17 cellular contexts compared by ENCODE assay signal in the genomic region with DNA sequence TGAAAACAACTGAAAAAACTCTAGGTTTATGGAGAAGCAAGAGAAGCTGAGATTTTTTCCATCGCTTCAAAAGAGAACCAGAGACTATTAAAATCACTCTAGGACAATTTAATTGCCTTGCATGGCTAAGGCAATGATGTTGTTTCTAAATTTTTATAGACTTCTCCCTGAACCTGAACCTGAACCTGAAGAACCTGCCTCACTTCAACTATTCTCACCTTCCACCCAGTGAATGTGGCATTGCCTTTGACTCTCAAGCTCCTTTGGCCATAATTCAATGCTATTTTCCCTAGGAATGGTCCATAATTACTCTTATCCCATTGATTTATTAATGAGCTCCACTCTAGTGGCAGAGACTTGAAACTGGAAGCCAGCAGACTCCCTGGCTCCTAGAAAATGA.
A peak's percentile ranks its signal among the peaks of the same experiment; 100 is the strongest.
DNase-seq lines count a peak whose midpoint lies in the region; ATAC-seq, FAIRE-seq and TF ChIP-seq lines count a peak whose summit lies in the region.
"Had no signal": no experiment of that assay in that cellular context is flagged by ENCODE, and none has a peak within 500 bp of the region (broad histone marks: within the 10 kb centered on the region; RNA-seq: fewer than 3 reads in every experiment).

No MANE protein-coding gene starts in this region.

- H3K79me2 ChIP-seq in PC-9 (ENCODE audit: low read depth): no peaks in the 10 kb centered on the region

- H3K9me3 ChIP-seq in PC-9 (ENCODE audit: insufficient read depth, low read depth): no peaks in the 10 kb centered on the region; the same call in 1 of the 2 replicates

- DNase-seq in DMS79 treated with DMSO at 0.1 percent for 48 hours (lab: John Stamatoyannopoulos, UW) (peak; percentile 12), DMS79 (lab: John Stamatoyannopoulos, UW) (no peak), H54 (ENCODE audit: insufficient read length, low spot score) (no peak), PC-9 (no peak), foreskin keratinocyte (no peak), pons (ENCODE audit: low spot score) (no peak), SK-N-DZ (ENCODE audit: low spot score) (no peak), mesenteric fat pad (ENCODE audit: low spot score) (no peak)
- DNase-seq: 8988T, GF-D8, Kasumi-1, MM.1S, NCI-H1092, NCI-H1694 treated with DMSO at 0.1 percent for 48 hours, NCI-H774, SHP77 treated with DMSO at 0.1 percent for 48 hours had no signal

- H3K4me2 ChIP-seq in PC-9: peak overlapping the region; percentile 24

- peak; percentile 18 for ATAC-seq in foreskin keratinocyte
- ATAC-seq: HCT116 had no signal

- peak; percentile 6 for FAIRE-seq in H54 (lab: Jason Lieb, UNC)

- intact Hi-C loops in PC-9 (cut with micrococcal nuclease; ENCODE audit: unreplicated experiment): no loop called here

- no peaks in the 10 kb centered on the region for H4K20me1 ChIP-seq in PC-9 (ENCODE audit: insufficient read depth)

- H3K27ac ChIP-seq in PC-9 (no peak overlapping the region), foreskin keratinocyte (peak overlapping the region; percentile 66)

- no peaks in the 10 kb centered on the region for H3K36me3 ChIP-seq in PC-9 (ENCODE audit: low read depth)

- 0 out of 2 replicates have a peak, but pooled peaks cover 3% of the 10 kb centered on the region for H3K9me2 ChIP-seq in PC-9 (ENCODE audit: insufficient read depth)

- H2AFZ ChIP-seq in PC-9: no peak overlapping the region; the same call in 1 of the 2 replicates

- no TSS peak for BruUV-seq in PC-9 (replicated peaks; lab: Mats Ljungman, UMichigan)

- CTCF ChIA-PET in PC-9 (lab: Charles Lee): no interaction called here

- H3K27me3 ChIP-seq in PC-9 (ENCODE audit: insufficient read depth, low read depth): no peaks in the 10 kb centered on the region
- no peaks in the 10 kb centered on the region for H3K27me3 ChIP-seq in foreskin keratinocyte

- H3K4me1 ChIP-seq in PC-9 (replicated peaks; ENCODE audit: insufficient read depth): peaks cover 37% of the 10 kb centered on the region
- peaks cover 30% of the 10 kb centered on the region for H3K4me1 ChIP-seq in foreskin keratinocyte

- TF ChIP-seq CTCF in PC-9 (conservative IDR thresholded peaks at IDR 0.05): no peak
- no peak for TF ChIP-seq CTCF in foreskin keratinocyte (conservative IDR thresholded peaks at IDR 0.05)

- POLR2A ChIA-PET in PC-9 (lab: Charles Lee; ENCODE audit: unreplicated experiment): interaction anchor here (0.6 to 0.7 kb wide), 3 partner anchors 9 to 75 kb away, joined by 3 to 7 read pairs (median 6); no protein-coding TSS in a partner anchor

- no peaks in the 10 kb centered on the region for H3F3A ChIP-seq in PC-9 (ENCODE audit: insufficient read depth, low read depth)

- no peak for TF ChIP-seq POLR2A in H54 (IDR thresholded peaks at IDR 0.05; ENCODE audit: low read depth, low read length)

- no peak overlapping the region for H3K4me3 ChIP-seq in PC-9
